1 cellular context compared by ENCODE assay signal in the genomic region with DNA sequence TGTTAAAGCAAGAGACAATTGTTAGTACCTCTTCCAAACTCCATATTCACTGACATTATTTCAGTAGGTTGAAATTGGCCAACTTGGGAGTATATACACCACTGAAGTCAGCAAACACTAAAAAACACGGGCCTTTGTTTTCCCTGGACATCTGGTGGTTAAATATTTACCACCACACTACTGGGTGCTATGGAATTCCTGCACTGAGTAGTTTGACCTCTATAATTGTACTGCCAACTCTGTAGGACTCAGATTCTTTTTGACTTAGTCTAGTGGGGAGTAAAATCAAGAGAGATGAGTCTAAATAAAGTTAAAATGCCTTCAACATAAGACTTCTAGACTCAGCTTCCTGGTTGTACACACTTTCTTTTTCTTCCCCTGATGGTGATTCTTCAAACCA.
TF ChIP-seq lines count a peak whose summit lies in the region.

No MANE protein-coding gene starts in this region.

TF ChIP-seq in HepG2, 621 proteins besides CTCF, POLR2A, EP300 and RAD21 (continued from another document and continues in another):
- TF ChIP-seq, protein P1, sequence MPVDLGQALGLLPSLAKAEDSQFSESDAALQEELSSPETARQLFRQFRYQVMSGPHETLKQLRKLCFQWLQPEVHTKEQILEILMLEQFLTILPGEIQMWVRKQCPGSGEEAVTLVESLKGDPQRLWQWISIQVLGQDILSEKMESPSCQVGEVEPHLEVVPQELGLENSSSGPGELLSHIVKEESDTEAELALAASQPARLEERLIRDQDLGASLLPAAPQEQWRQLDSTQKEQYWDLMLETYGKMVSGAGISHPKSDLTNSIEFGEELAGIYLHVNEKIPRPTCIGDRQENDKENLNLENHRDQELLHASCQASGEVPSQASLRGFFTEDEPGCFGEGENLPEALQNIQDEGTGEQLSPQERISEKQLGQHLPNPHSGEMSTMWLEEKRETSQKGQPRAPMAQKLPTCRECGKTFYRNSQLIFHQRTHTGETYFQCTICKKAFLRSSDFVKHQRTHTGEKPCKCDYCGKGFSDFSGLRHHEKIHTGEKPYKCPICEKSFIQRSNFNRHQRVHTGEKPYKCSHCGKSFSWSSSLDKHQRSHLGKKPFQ (CRISPR knock-in tag; IDR thresholded peaks at IDR 0.05; ENCODE audit: insufficient replicate concordance) = no peak
- TF ChIP-seq MTF1 (CRISPR knock-in tag; IDR thresholded peaks at IDR 0.05) (no peak), ZNF382 (CRISPR knock-in tag; IDR thresholded peaks at IDR 0.05; ENCODE audit: borderline replicate concordance) (no peak), MED13 (CRISPR knock-in tag; IDR thresholded peaks at IDR 0.05) (no peak), SRY (CRISPR knock-in tag; IDR thresholded peaks at IDR 0.05) (no peak), ETV6 (CRISPR knock-in tag; conservative IDR thresholded peaks at IDR 0.05) (no peak), MEIS2 (CRISPR knock-in tag; IDR thresholded peaks at IDR 0.05) (no peak), TAF15 (IDR thresholded peaks at IDR 0.05; ENCODE audit: low read depth, low read length, poor library complexity, severe bottlenecking) (no peak), ZNF747 (CRISPR knock-in tag; IDR thresholded peaks at IDR 0.05; ENCODE audit: borderline replicate concordance) (no peak), HDAC6 (IDR thresholded peaks at IDR 0.05; ENCODE audit: low read depth, low read length) (no peak), HNF4A (CRISPR knock-in tag; IDR thresholded peaks at IDR 0.05) (peak; percentile 53), EEA1 (CRISPR knock-in tag; IDR thresholded peaks at IDR 0.05; ENCODE audit: borderline replicate concordance) (no peak), ZFP90 (CRISPR knock-in tag; IDR thresholded peaks at IDR 0.05; ENCODE audit: borderline replicate concordance) (no peak), ATAD3A (CRISPR knock-in tag; IDR thresholded peaks at IDR 0.05) (no peak), ZNF205 (CRISPR knock-in tag; IDR thresholded peaks at IDR 0.05) (no peak), ESRRA (CRISPR knock-in tag; IDR thresholded peaks at IDR 0.05; ENCODE audit: low read depth) (0 out of 2 replicates have a peak, but pooled peaks have one; percentile 33), ZBTB1 (CRISPR knock-in tag; IDR thresholded peaks at IDR 0.05; ENCODE audit: borderline replicate concordance) (no peak), FOXM1 (CRISPR knock-in tag; IDR thresholded peaks at IDR 0.05) (no peak), SRSF4 (IDR thresholded peaks at IDR 0.05; ENCODE audit: low read depth, low read length, poor library complexity, severe bottlenecking) (no peak), SMARCE1 (IDR thresholded peaks at IDR 0.05; ENCODE audit: borderline replicate concordance) (no peak), ELF4 (CRISPR knock-in tag; IDR thresholded peaks at IDR 0.05; ENCODE audit: borderline replicate concordance) (no peak), ZNF788 (CRISPR knock-in tag; IDR thresholded peaks at IDR 0.05; ENCODE audit: borderline replicate concordance) (no peak), ZNF616 (CRISPR knock-in tag; IDR thresholded peaks at IDR 0.05; ENCODE audit: low read depth) (no peak), ZNF3 (CRISPR knock-in tag; IDR thresholded peaks at IDR 0.05) (no peak), KLF16 (CRISPR knock-in tag; IDR thresholded peaks at IDR 0.05) (no peak), ZNF530 (CRISPR knock-in tag; IDR thresholded peaks at IDR 0.05; ENCODE audit: low read depth) (no peak), ZFP36L2 (CRISPR knock-in tag; IDR thresholded peaks at IDR 0.05) (no peak), NKX3-1 (CRISPR knock-in tag; IDR thresholded peaks at IDR 0.05) (peak; percentile 66; the same call in 1 of the 2 replicates), ZNF230 (CRISPR knock-in tag; IDR thresholded peaks at IDR 0.05) (no peak), ZMYM3 (CRISPR knock-in tag; IDR thresholded peaks at IDR 0.05) (no peak), GATAD1 (CRISPR knock-in tag; IDR thresholded peaks at IDR 0.05) (no peak), GFI1 (CRISPR knock-in tag; IDR thresholded peaks at IDR 0.05; ENCODE audit: borderline replicate concordance) (peak; percentile 92), ZNF546 (CRISPR knock-in tag; conservative IDR thresholded peaks at IDR 0.05) (no peak), ZNF432 (CRISPR knock-in tag; IDR thresholded peaks at IDR 0.05; ENCODE audit: borderline replicate concordance) (no peak), SOX6 (IDR thresholded peaks at IDR 0.05) (no peak), SOX6 (CRISPR knock-in tag; IDR thresholded peaks at IDR 0.05) (peak; percentile 95), TEAD2 (CRISPR knock-in tag; IDR thresholded peaks at IDR 0.05) (no peak), CENPX (CRISPR knock-in tag; IDR thresholded peaks at IDR 0.05) (no peak), ZNF496 (CRISPR knock-in tag; IDR thresholded peaks at IDR 0.05; ENCODE audit: insufficient replicate concordance) (no peak), ZNF343 (CRISPR knock-in tag; IDR thresholded peaks at IDR 0.05) (no peak), HCFC1 (IDR thresholded peaks at IDR 0.05; ENCODE audit: low read depth, low read length) (no peak), SAP130 (CRISPR knock-in tag; IDR thresholded peaks at IDR 0.05; ENCODE audit: low read depth) (peak; percentile 71), ZNF629 (CRISPR knock-in tag; conservative IDR thresholded peaks at IDR 0.05) (no peak)
- TF ChIP-seq, protein P2, sequence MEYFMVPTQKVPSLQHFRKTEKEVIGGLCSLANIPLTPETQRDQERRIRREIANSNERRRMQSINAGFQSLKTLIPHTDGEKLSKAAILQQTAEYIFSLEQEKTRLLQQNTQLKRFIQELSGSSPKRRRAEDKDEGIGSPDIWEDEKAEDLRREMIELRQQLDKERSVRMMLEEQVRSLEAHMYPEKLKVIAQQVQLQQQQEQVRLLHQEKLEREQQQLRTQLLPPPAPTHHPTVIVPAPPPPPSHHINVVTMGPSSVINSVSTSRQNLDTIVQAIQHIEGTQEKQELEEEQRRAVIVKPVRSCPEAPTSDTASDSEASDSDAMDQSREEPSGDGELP (IDR thresholded peaks at IDR 0.05; ENCODE audit: borderline replicate concordance, low read depth) = peak; percentile 67
- TF ChIP-seq, protein P3, sequence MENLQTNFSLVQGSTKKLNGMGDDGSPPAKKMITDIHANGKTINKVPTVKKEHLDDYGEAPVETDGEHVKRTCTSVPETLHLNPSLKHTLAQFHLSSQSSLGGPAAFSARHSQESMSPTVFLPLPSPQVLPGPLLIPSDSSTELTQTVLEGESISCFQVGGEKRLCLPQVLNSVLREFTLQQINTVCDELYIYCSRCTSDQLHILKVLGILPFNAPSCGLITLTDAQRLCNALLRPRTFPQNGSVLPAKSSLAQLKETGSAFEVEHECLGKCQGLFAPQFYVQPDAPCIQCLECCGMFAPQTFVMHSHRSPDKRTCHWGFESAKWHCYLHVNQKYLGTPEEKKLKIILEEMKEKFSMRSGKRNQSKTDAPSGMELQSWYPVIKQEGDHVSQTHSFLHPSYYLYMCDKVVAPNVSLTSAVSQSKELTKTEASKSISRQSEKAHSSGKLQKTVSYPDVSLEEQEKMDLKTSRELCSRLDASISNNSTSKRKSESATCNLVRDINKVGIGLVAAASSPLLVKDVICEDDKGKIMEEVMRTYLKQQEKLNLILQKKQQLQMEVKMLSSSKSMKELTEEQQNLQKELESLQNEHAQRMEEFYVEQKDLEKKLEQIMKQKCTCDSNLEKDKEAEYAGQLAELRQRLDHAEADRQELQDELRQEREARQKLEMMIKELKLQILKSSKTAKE (CRISPR knock-in tag; IDR thresholded peaks at IDR 0.05; ENCODE audit: borderline replicate concordance) = 0 out of 2 replicates have a peak, but pooled peaks have one; percentile 31
- TF ChIP-seq, protein P4, sequence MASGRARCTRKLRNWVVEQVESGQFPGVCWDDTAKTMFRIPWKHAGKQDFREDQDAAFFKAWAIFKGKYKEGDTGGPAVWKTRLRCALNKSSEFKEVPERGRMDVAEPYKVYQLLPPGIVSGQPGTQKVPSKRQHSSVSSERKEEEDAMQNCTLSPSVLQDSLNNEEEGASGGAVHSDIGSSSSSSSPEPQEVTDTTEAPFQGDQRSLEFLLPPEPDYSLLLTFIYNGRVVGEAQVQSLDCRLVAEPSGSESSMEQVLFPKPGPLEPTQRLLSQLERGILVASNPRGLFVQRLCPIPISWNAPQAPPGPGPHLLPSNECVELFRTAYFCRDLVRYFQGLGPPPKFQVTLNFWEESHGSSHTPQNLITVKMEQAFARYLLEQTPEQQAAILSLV (CRISPR knock-in tag; IDR thresholded peaks at IDR 0.05; ENCODE audit: borderline replicate concordance) = no peak
- TF ChIP-seq, protein P5, sequence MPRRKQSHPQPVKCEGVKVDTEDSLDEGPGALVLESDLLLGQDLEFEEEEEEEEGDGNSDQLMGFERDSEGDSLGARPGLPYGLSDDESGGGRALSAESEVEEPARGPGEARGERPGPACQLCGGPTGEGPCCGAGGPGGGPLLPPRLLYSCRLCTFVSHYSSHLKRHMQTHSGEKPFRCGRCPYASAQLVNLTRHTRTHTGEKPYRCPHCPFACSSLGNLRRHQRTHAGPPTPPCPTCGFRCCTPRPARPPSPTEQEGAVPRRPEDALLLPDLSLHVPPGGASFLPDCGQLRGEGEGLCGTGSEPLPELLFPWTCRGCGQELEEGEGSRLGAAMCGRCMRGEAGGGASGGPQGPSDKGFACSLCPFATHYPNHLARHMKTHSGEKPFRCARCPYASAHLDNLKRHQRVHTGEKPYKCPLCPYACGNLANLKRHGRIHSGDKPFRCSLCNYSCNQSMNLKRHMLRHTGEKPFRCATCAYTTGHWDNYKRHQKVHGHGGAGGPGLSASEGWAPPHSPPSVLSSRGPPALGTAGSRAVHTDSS (CRISPR knock-in tag; conservative IDR thresholded peaks at IDR 0.05) = no peak
- TF ChIP-seq, protein P6, sequence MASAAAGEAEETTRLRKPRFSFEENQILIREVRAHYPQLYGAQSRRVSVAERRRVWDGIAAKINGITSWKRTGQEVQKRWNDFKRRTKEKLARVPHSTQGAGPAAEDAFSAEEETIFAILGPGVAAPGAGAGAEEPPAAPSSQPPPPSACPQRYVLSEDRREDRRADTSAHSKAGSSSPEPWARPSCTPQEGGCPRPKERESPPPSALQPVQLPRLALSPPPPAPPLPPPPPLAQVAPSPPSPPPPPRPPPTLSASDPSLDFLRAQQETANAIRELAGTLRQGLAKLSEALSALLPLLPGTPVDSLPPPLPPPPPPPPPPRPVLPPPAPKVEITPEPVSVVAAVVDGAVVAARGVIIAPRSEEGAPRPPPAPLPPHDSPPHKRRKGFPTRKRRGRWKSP (CRISPR knock-in tag; IDR thresholded peaks at IDR 0.05) = no peak
- TF ChIP-seq, protein P7, sequence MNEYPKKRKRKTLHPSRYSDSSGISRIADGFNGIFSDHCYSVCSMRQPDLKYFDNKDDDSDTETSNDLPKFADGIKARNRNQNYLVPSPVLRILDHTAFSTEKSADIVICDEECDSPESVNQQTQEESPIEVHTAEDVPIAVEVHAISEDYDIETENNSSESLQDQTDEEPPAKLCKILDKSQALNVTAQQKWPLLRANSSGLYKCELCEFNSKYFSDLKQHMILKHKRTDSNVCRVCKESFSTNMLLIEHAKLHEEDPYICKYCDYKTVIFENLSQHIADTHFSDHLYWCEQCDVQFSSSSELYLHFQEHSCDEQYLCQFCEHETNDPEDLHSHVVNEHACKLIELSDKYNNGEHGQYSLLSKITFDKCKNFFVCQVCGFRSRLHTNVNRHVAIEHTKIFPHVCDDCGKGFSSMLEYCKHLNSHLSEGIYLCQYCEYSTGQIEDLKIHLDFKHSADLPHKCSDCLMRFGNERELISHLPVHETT (CRISPR knock-in tag; conservative IDR thresholded peaks at IDR 0.05) = no peak
- TF ChIP-seq, protein P8, sequence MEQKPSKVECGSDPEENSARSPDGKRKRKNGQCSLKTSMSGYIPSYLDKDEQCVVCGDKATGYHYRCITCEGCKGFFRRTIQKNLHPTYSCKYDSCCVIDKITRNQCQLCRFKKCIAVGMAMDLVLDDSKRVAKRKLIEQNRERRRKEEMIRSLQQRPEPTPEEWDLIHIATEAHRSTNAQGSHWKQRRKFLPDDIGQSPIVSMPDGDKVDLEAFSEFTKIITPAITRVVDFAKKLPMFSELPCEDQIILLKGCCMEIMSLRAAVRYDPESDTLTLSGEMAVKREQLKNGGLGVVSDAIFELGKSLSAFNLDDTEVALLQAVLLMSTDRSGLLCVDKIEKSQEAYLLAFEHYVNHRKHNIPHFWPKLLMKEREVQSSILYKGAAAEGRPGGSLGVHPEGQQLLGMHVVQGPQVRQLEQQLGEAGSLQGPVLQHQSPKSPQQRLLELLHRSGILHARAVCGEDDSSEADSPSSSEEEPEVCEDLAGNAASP (CRISPR knock-in tag; IDR thresholded peaks at IDR 0.05; ENCODE audit: borderline replicate concordance) = no peak
- TF ChIP-seq, protein P9, sequence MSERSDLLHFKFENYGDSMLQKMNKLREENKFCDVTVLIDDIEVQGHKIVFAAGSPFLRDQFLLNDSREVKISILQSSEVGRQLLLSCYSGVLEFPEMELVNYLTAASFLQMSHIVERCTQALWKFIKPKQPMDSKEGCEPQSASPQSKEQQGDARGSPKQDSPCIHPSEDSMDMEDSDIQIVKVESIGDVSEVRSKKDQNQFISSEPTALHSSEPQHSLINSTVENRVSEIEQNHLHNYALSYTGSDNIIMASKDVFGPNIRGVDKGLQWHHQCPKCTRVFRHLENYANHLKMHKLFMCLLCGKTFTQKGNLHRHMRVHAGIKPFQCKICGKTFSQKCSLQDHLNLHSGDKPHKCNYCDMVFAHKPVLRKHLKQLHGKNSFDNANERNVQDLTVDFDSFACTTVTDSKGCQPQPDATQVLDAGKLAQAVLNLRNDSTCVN (CRISPR knock-in tag; IDR thresholded peaks at IDR 0.05; ENCODE audit: borderline replicate concordance) = no peak
- TF ChIP-seq, protein P10, sequence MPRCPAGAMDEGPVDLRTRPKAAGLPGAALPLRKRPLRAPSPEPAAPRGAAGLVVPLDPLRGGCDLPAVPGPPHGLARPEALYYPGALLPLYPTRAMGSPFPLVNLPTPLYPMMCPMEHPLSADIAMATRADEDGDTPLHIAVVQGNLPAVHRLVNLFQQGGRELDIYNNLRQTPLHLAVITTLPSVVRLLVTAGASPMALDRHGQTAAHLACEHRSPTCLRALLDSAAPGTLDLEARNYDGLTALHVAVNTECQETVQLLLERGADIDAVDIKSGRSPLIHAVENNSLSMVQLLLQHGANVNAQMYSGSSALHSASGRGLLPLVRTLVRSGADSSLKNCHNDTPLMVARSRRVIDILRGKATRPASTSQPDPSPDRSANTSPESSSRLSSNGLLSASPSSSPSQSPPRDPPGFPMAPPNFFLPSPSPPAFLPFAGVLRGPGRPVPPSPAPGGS (CRISPR knock-in tag; IDR thresholded peaks at IDR 0.05) = no peak
- TF ChIP-seq, protein P11, sequence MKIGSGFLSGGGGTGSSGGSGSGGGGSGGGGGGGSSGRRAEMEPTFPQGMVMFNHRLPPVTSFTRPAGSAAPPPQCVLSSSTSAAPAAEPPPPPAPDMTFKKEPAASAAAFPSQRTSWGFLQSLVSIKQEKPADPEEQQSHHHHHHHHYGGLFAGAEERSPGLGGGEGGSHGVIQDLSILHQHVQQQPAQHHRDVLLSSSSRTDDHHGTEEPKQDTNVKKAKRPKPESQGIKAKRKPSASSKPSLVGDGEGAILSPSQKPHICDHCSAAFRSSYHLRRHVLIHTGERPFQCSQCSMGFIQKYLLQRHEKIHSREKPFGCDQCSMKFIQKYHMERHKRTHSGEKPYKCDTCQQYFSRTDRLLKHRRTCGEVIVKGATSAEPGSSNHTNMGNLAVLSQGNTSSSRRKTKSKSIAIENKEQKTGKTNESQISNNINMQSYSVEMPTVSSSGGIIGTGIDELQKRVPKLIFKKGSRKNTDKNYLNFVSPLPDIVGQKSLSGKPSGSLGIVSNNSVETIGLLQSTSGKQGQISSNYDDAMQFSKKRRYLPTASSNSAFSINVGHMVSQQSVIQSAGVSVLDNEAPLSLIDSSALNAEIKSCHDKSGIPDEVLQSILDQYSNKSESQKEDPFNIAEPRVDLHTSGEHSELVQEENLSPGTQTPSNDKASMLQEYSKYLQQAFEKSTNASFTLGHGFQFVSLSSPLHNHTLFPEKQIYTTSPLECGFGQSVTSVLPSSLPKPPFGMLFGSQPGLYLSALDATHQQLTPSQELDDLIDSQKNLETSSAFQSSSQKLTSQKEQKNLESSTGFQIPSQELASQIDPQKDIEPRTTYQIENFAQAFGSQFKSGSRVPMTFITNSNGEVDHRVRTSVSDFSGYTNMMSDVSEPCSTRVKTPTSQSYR (CRISPR knock-in tag; IDR thresholded peaks at IDR 0.05; ENCODE audit: borderline replicate concordance) = no peak
